ENCODE assay signal across 2 cellular contexts in the genomic region with DNA sequence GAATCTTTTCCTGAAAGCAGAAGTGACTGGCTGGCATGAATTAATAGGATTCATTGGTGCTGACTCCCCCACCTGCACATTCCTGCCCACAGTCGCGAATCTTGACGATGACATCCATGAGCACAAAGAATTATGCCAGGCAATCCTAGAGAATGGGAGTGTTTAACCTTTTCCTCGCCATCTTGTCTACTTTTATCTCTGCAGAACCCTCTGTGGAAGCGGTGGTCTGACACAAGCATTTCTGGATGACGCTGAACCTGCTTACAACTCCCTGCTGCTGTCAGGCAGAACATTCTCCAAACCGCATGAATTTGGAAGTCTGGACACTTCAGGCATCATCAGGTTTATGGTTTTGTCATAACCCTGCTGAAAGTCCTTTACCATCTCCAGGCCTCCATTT.
TF ChIP-seq lines count a peak whose summit lies in the region.

No MANE protein-coding gene starts in this region.

TF ChIP-seq in endothelial cell of umbilical vein, 7 proteins besides CTCF, POLR2A, EP300 and RAD21:
- TF ChIP-seq FOS (IDR thresholded peaks at IDR 0.05; ENCODE audit: borderline replicate concordance, insufficient read depth, low read length), result no peak
- no peak for TF ChIP-seq EZH2 (IDR thresholded peaks at IDR 0.05; ENCODE audit: borderline replicate concordance, low read depth, low read length, severe bottlenecking)
- TF ChIP-seq, protein P1, sequence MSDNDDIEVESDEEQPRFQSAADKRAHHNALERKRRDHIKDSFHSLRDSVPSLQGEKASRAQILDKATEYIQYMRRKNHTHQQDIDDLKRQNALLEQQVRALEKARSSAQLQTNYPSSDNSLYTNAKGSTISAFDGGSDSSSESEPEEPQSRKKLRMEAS (IDR thresholded peaks at IDR 0.05; ENCODE audit: insufficient read depth, insufficient read length), result no peak
- no peak for TF ChIP-seq GATA2 (IDR thresholded peaks at IDR 0.05; ENCODE audit: insufficient read depth, insufficient read length, low read depth, low read length)
- TF ChIP-seq MYC (IDR thresholded peaks at IDR 0.05; ENCODE audit: low read depth, low read length), result no peak
- no peak for TF ChIP-seq JUN (IDR thresholded peaks at IDR 0.05; ENCODE audit: borderline replicate concordance, insufficient read depth, insufficient read length, low read depth)
- TF ChIP-seq POLR2AphosphoS5 (IDR thresholded peaks at IDR 0.05; ENCODE audit: insufficient read depth, low read depth, low read length), result no peak
TF ChIP-seq in endothelial cell of umbilical vein: peak in this region for 0.

TF ChIP-seq in WTC11, 78 proteins besides CTCF, POLR2A, EP300 and RAD21:
- no peak for TF ChIP-seq NFATC4 (CRISPR knock-in tag; IDR thresholded peaks at IDR 0.05)
- TF ChIP-seq MYBL2 (CRISPR knock-in tag; IDR thresholded peaks at IDR 0.05), result no peak
- TF ChIP-seq NR1H2 (CRISPR knock-in tag; IDR thresholded peaks at IDR 0.05), result no peak
- TF ChIP-seq, protein P2, sequence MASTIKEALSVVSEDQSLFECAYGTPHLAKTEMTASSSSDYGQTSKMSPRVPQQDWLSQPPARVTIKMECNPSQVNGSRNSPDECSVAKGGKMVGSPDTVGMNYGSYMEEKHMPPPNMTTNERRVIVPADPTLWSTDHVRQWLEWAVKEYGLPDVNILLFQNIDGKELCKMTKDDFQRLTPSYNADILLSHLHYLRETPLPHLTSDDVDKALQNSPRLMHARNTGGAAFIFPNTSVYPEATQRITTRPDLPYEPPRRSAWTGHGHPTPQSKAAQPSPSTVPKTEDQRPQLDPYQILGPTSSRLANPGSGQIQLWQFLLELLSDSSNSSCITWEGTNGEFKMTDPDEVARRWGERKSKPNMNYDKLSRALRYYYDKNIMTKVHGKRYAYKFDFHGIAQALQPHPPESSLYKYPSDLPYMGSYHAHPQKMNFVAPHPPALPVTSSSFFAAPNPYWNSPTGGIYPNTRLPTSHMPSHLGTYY (CRISPR knock-in tag; IDR thresholded peaks at IDR 0.05), result no peak
- no peak for TF ChIP-seq GABPB1 (CRISPR knock-in tag; IDR thresholded peaks at IDR 0.05)
- TF ChIP-seq, protein P3, sequence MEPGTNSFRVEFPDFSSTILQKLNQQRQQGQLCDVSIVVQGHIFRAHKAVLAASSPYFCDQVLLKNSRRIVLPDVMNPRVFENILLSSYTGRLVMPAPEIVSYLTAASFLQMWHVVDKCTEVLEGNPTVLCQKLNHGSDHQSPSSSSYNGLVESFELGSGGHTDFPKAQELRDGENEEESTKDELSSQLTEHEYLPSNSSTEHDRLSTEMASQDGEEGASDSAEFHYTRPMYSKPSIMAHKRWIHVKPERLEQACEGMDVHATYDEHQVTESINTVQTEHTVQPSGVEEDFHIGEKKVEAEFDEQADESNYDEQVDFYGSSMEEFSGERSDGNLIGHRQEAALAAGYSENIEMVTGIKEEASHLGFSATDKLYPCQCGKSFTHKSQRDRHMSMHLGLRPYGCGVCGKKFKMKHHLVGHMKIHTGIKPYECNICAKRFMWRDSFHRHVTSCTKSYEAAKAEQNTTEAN (CRISPR knock-in tag; IDR thresholded peaks at IDR 0.05), result no peak
- no peak for TF ChIP-seq ZNF263 (CRISPR knock-in tag; IDR thresholded peaks at IDR 0.05; ENCODE audit: low read depth)
- TF ChIP-seq, protein P4, sequence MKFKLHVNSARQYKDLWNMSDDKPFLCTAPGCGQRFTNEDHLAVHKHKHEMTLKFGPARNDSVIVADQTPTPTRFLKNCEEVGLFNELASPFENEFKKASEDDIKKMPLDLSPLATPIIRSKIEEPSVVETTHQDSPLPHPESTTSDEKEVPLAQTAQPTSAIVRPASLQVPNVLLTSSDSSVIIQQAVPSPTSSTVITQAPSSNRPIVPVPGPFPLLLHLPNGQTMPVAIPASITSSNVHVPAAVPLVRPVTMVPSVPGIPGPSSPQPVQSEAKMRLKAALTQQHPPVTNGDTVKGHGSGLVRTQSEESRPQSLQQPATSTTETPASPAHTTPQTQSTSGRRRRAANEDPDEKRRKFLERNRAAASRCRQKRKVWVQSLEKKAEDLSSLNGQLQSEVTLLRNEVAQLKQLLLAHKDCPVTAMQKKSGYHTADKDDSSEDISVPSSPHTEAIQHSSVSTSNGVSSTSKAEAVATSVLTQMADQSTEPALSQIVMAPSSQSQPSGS (CRISPR knock-in tag; IDR thresholded peaks at IDR 0.05; ENCODE audit: borderline replicate concordance, low read depth), result no peak
- TF ChIP-seq ZNF121 (CRISPR knock-in tag; IDR thresholded peaks at IDR 0.05), result no peak
- TF ChIP-seq, protein P5, sequence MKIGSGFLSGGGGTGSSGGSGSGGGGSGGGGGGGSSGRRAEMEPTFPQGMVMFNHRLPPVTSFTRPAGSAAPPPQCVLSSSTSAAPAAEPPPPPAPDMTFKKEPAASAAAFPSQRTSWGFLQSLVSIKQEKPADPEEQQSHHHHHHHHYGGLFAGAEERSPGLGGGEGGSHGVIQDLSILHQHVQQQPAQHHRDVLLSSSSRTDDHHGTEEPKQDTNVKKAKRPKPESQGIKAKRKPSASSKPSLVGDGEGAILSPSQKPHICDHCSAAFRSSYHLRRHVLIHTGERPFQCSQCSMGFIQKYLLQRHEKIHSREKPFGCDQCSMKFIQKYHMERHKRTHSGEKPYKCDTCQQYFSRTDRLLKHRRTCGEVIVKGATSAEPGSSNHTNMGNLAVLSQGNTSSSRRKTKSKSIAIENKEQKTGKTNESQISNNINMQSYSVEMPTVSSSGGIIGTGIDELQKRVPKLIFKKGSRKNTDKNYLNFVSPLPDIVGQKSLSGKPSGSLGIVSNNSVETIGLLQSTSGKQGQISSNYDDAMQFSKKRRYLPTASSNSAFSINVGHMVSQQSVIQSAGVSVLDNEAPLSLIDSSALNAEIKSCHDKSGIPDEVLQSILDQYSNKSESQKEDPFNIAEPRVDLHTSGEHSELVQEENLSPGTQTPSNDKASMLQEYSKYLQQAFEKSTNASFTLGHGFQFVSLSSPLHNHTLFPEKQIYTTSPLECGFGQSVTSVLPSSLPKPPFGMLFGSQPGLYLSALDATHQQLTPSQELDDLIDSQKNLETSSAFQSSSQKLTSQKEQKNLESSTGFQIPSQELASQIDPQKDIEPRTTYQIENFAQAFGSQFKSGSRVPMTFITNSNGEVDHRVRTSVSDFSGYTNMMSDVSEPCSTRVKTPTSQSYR (CRISPR knock-in tag; IDR thresholded peaks at IDR 0.05), result no peak
- TF ChIP-seq, protein P6, sequence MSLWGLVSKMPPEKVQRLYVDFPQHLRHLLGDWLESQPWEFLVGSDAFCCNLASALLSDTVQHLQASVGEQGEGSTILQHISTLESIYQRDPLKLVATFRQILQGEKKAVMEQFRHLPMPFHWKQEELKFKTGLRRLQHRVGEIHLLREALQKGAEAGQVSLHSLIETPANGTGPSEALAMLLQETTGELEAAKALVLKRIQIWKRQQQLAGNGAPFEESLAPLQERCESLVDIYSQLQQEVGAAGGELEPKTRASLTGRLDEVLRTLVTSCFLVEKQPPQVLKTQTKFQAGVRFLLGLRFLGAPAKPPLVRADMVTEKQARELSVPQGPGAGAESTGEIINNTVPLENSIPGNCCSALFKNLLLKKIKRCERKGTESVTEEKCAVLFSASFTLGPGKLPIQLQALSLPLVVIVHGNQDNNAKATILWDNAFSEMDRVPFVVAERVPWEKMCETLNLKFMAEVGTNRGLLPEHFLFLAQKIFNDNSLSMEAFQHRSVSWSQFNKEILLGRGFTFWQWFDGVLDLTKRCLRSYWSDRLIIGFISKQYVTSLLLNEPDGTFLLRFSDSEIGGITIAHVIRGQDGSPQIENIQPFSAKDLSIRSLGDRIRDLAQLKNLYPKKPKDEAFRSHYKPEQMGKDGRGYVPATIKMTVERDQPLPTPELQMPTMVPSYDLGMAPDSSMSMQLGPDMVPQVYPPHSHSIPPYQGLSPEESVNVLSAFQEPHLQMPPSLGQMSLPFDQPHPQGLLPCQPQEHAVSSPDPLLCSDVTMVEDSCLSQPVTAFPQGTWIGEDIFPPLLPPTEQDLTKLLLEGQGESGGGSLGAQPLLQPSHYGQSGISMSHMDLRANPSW (CRISPR knock-in tag; conservative IDR thresholded peaks at IDR 0.05; ENCODE audit: low read depth), result no peak
- no peak for TF ChIP-seq GRHL2 (CRISPR knock-in tag; IDR thresholded peaks at IDR 0.05; ENCODE audit: insufficient replicate concordance, severe bottlenecking)
- TF ChIP-seq, protein P7, sequence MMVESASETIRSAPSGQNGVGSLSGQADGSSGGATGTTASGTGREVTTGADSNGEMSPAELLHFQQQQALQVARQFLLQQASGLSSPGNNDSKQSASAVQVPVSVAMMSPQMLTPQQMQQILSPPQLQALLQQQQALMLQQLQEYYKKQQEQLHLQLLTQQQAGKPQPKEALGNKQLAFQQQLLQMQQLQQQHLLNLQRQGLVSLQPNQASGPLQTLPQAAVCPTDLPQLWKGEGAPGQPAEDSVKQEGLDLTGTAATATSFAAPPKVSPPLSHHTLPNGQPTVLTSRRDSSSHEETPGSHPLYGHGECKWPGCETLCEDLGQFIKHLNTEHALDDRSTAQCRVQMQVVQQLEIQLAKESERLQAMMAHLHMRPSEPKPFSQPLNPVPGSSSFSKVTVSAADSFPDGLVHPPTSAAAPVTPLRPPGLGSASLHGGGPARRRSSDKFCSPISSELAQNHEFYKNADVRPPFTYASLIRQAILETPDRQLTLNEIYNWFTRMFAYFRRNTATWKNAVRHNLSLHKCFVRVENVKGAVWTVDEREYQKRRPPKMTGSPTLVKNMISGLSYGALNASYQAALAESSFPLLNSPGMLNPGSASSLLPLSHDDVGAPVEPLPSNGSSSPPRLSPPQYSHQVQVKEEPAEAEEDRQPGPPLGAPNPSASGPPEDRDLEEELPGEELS (CRISPR knock-in tag; IDR thresholded peaks at IDR 0.05), result no peak
- TF ChIP-seq NR3C1 (CRISPR knock-in tag; conservative IDR thresholded peaks at IDR 0.05; ENCODE audit: low read depth), result no peak
- TF ChIP-seq, protein P8, sequence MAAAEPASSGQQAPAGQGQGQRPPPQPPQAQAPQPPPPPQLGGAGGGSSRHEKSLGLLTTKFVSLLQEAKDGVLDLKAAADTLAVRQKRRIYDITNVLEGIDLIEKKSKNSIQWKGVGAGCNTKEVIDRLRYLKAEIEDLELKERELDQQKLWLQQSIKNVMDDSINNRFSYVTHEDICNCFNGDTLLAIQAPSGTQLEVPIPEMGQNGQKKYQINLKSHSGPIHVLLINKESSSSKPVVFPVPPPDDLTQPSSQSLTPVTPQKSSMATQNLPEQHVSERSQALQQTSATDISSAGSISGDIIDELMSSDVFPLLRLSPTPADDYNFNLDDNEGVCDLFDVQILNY (CRISPR knock-in tag; IDR thresholded peaks at IDR 0.05), result no peak
- no peak for TF ChIP-seq FOXJ3 (CRISPR knock-in tag; IDR thresholded peaks at IDR 0.05; ENCODE audit: borderline replicate concordance)
- TF ChIP-seq, protein P9, sequence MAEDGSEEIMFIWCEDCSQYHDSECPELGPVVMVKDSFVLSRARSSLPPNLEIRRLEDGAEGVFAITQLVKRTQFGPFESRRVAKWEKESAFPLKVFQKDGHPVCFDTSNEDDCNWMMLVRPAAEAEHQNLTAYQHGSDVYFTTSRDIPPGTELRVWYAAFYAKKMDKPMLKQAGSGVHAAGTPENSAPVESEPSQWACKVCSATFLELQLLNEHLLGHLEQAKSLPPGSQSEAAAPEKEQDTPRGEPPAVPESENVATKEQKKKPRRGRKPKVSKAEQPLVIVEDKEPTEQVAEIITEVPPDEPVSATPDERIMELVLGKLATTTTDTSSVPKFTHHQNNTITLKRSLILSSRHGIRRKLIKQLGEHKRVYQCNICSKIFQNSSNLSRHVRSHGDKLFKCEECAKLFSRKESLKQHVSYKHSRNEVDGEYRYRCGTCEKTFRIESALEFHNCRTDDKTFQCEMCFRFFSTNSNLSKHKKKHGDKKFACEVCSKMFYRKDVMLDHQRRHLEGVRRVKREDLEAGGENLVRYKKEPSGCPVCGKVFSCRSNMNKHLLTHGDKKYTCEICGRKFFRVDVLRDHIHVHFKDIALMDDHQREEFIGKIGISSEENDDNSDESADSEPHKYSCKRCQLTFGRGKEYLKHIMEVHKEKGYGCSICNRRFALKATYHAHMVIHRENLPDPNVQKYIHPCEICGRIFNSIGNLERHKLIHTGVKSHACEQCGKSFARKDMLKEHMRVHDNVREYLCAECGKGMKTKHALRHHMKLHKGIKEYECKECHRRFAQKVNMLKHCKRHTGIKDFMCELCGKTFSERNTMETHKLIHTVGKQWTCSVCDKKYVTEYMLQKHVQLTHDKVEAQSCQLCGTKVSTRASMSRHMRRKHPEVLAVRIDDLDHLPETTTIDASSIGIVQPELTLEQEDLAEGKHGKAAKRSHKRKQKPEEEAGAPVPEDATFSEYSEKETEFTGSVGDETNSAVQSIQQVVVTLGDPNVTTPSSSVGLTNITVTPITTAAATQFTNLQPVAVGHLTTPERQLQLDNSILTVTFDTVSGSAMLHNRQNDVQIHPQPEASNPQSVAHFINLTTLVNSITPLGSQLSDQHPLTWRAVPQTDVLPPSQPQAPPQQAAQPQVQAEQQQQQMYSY (CRISPR knock-in tag; IDR thresholded peaks at IDR 0.05), result no peak
- no peak for TF ChIP-seq SOX15 (CRISPR knock-in tag; IDR thresholded peaks at IDR 0.05)
- no peak for TF ChIP-seq JAZF1 (CRISPR knock-in tag; IDR thresholded peaks at IDR 0.05)
- TF ChIP-seq RORB (CRISPR knock-in tag; IDR thresholded peaks at IDR 0.05), result no peak
